In the genomic region with DNA sequence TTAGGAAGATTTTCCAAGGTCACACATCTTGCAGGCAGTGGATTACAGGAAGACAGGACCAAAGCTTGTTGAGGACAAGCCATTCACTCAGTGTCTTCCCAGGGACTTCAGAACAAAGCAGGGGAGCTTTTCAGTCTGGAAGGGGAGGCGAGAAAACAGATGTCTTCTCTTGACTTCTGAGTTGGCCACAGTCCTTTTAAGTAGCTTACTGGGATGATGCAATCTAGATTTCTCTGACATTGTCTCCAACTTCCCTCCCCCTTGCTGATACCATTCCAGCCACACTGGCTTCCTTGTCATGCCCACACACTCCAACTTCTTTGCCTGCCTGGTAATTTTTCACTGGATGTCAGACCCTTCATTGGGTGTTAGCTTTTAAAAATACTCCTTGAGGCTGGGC, we compare ENCODE assay signal across 13 cellular contexts.
A peak's percentile ranks its signal among the peaks of the same experiment; 100 is the strongest.
DNase-seq lines count a peak whose midpoint lies in the region; ATAC-seq and TF ChIP-seq lines count a peak whose summit lies in the region.
"Had no signal": no experiment of that assay in that cellular context is flagged by ENCODE, and none has a peak within 500 bp of the region (broad histone marks: within the 10 kb centered on the region; RNA-seq: fewer than 3 reads in every experiment).

No MANE protein-coding gene starts in this region.

- H4K20me1 ChIP-seq in fibroblast of lung (ENCODE audit: control insufficient read depth, extremely low read depth, insufficient read depth, low read length), result no peaks in the 10 kb centered on the region

- CTCF ChIA-PET in CD8-positive, alpha-beta T cell (lab: Charles Lee), result no interaction called here

- H3K4me1 Mint-ChIP-seq in effector memory CD8-positive, alpha-beta T cell (ENCODE audit: low read depth in 2 of 2), result no peaks in the 10 kb centered on the region
- H3K4me1 Mint-ChIP-seq in CD8-positive, alpha-beta T cell (ENCODE audit: low read depth), result no peaks in the 10 kb centered on the region

- H3K9ac ChIP-seq in fibroblast of lung (ENCODE audit: insufficient read depth, low read length), result no peak overlapping the region

- H3K27me3 ChIP-seq in fibroblast of lung (ENCODE audit: control insufficient read depth, insufficient read depth, low read length), result peaks cover under 1% of the 10 kb centered on the region
- no peaks in the 10 kb centered on the region for H3K27me3 ChIP-seq in CD8-positive, alpha-beta T cell (ENCODE audit: insufficient read depth, low read length)
- H3K27me3 ChIP-seq: cardiac muscle cell had no signal

- no peaks in the 10 kb centered on the region for H3K36me3 Mint-ChIP-seq in effector memory CD8-positive, alpha-beta T cell (ENCODE audit: insufficient read depth)
- no peaks in the 10 kb centered on the region for H3K36me3 Mint-ChIP-seq in CD8-positive, alpha-beta T cell

- H2AFZ ChIP-seq in fibroblast of lung (ENCODE audit: low read length), result no peak overlapping the region

- H3K27me3 Mint-ChIP-seq in effector memory CD8-positive, alpha-beta T cell, result peaks cover 7 to 21% of the 10 kb centered on the region in 2 donors
- H3K27me3 Mint-ChIP-seq in CD8-positive, alpha-beta T cell (ENCODE audit: low read depth), result peaks cover 3% of the 10 kb centered on the region

- ATAC-seq in effector memory CD8-positive, alpha-beta T cell (replicated peaks), result no peak
- ATAC-seq in HG03280 (IDR thresholded peaks at IDR 0.05; ENCODE audit: unreplicated experiment) (no peak), HG02678 (IDR thresholded peaks at IDR 0.05; ENCODE audit: unreplicated experiment) (no peak)
- no peak for ATAC-seq in CD8-positive, alpha-beta T cell

- no peak overlapping the region for H3K4me2 ChIP-seq in fibroblast of lung (ENCODE audit: extremely low read depth, insufficient read depth, low read length)

- TF ChIP-seq CTCF in fibroblast of lung (conservative IDR thresholded peaks at IDR 0.05 in 1 of 2, IDR thresholded peaks at IDR 0.05 in 1 of 2; ENCODE audit: low read depth in 1 of 2, low read length in 2 of 2), result no peak
- no peak for TF ChIP-seq CTCF in retinal pigment epithelial cell (conservative IDR thresholded peaks at IDR 0.05; ENCODE audit: low read depth, low read length)
- TF ChIP-seq CTCF in CD8-positive, alpha-beta T cell (IDR thresholded peaks at IDR 0.05), result no peak

- intact Hi-C loops in CD8-positive, alpha-beta T cell (cut with DNase I, micrococcal nuclease), result no loop called here

- no peaks in the 10 kb centered on the region for H3K4me1 ChIP-seq in fibroblast of lung (ENCODE audit: control insufficient read depth, extremely low read depth, insufficient read depth, low read length)
- no peaks in the 10 kb centered on the region for H3K4me1 ChIP-seq in CD8-positive, alpha-beta T cell (ENCODE audit: insufficient read depth, low read length)

- H3K9me3 ChIP-seq in fibroblast of lung (ENCODE audit: control insufficient read depth, insufficient read depth, low read depth, low read length), result no peaks in the 10 kb centered on the region
- H3K9me3 ChIP-seq in CD8-positive, alpha-beta T cell (ENCODE audit: low read length), result no peaks in the 10 kb centered on the region

- no peaks in the 10 kb centered on the region for H3K79me2 ChIP-seq in fibroblast of lung (ENCODE audit: control insufficient read depth, insufficient read depth, low read length)

- DNase-seq in EL (peak; percentile 58), NCI-H82 treated with DMSO at 0.1 percent for 48 hours (lab: John Stamatoyannopoulos, UW; ENCODE audit: unreplicated experiment) (peak; percentile 94), fibroblast of lung (ENCODE audit: low read depth in 2 of 2) (peak; percentile 80 to 92), retinal pigment epithelial cell (ENCODE audit: low read depth) (peak; percentile 11)
- no peak for DNase-seq in effector memory CD8-positive, alpha-beta T cell
- no peak for DNase-seq in CD8-positive, alpha-beta T cell
- DNase-seq: activated CD4-positive, CD25-positive, alpha-beta regulatory T cell treated with anti-CD3 and anti-CD28 coated beads, Interleukin-2, amount 50 U/mL, for 72 hours; left cardiac atrium; NCI-H2227 treated with DMSO at 0.1 percent for 48 hours; stimulated activated naive CD4-positive, alpha-beta T cell had no signal

- H3K4me3 ChIP-seq in fibroblast of lung (replicated peaks in 1 of 4; ENCODE audit: control extremely low read depth in 1 of 4, insufficient read depth in 1 of 4, low read depth in 3 of 4, low read length in 4 of 4) (no peak overlapping the region), retinal pigment epithelial cell (ENCODE audit: low read length) (no peak overlapping the region)
- H3K4me3 ChIP-seq in CD8-positive, alpha-beta T cell (ENCODE audit: low read depth, low read length), result no peak overlapping the region
- H3K4me3 ChIP-seq: cardiac muscle cell had no signal

- H3K36me3 ChIP-seq in fibroblast of lung (ENCODE audit: control insufficient read depth, insufficient read depth, low read length), result no peaks in the 10 kb centered on the region
- H3K36me3 ChIP-seq in CD8-positive, alpha-beta T cell (ENCODE audit: insufficient read depth, low read length), result no peaks in the 10 kb centered on the region
- H3K36me3 ChIP-seq: cardiac muscle cell had no signal

- POLR2A ChIA-PET in CD8-positive, alpha-beta T cell (lab: Charles Lee), result no interaction called here

- no peak overlapping the region for H3K27ac ChIP-seq in fibroblast of lung (ENCODE audit: insufficient read depth, low read length)
- H3K27ac ChIP-seq in CD8-positive, alpha-beta T cell (ENCODE audit: low read depth, low read length), result no peak overlapping the region
- H3K27ac ChIP-seq: cardiac muscle cell had no signal

- no peak overlapping the region for H3K4me3 Mint-ChIP-seq in effector memory CD8-positive, alpha-beta T cell
- no peak overlapping the region for H3K4me3 Mint-ChIP-seq in CD8-positive, alpha-beta T cell

- no peak overlapping the region for H3K27ac Mint-ChIP-seq in effector memory CD8-positive, alpha-beta T cell
- H3K27ac Mint-ChIP-seq in CD8-positive, alpha-beta T cell, result no peak overlapping the region

- peaks cover 0 to 7% of the 10 kb centered on the region in 2 donors for H3K9me3 Mint-ChIP-seq in effector memory CD8-positive, alpha-beta T cell
- H3K9me3 Mint-ChIP-seq in CD8-positive, alpha-beta T cell, result no peaks in the 10 kb centered on the region

Comparison
In these comparisons a context has a peak if more than half of its experiments do, and no peak if none do; other contexts are left out.
1. DNase-seq: peak in EL (single experiment), NCI-H82 treated with DMSO at 0.1 percent for 48 hours (single experiment), fibroblast of lung (2 of 2) and retinal pigment epithelial cell (single experiment); none in effector memory CD8-positive, alpha-beta T cell (0 of 3) and CD8-positive, alpha-beta T cell (0 of 7).